Comparison of ENCODE assay signal across 1 cellular context in the genomic region with DNA sequence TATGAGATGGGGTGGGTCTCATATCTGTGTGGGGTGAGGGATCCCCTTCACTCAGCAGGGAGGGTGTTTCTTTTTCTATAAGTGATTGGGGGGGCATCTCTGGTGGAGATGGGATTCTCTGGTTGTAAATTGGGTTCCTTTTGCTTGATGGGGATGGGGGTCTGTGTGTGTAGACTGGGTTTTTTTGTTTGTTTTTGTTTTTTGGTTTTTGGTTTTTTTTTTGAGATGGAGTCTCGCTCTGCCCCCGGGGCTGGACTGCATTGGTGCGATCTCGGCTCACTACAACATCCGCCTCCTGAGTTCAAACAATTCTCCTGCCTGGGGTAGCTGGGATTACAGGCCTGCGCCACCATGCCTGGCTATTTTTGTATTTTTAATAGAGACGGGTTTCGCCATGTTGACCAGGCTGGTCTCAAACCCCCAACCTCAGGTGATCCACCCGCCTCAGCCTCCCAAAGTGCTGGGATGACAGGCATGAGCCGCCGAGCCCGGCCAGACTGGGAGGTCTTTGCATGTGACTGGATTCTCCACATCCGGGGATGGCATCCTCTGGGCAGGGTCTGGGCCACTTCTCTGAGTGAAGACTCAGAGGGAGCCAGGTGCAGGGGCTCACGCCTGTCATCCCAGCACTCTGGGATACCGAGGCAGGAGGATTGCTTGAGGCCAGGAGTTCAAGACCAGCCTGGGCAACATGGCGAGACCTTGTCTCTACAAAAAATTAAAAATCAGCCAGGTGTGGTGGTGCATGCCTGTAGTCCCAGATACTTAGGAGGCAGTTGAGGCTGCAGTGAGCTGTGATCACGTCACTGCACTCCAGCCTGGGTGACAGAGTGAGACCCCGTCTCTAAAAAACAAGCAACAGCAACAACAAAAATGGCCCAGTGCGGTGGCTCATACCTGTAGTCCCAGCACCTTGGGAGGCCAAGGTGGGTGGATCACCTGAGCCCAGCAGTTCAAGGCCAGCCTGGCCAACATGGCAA.
TF ChIP-seq lines count a peak whose summit lies in the region.

No MANE protein-coding gene starts in this region.

TF ChIP-seq in GM12878, 131 proteins besides CTCF, POLR2A, EP300 and RAD21:
- TF ChIP-seq, protein P1, sequence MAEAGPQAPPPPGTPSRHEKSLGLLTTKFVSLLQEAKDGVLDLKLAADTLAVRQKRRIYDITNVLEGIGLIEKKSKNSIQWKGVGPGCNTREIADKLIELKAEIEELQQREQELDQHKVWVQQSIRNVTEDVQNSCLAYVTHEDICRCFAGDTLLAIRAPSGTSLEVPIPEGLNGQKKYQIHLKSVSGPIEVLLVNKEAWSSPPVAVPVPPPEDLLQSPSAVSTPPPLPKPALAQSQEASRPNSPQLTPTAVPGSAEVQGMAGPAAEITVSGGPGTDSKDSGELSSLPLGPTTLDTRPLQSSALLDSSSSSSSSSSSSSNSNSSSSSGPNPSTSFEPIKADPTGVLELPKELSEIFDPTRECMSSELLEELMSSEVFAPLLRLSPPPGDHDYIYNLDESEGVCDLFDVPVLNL (IDR thresholded peaks at IDR 0.05; ENCODE audit: low read depth, low read length) = no peak
- TF ChIP-seq ZNF217 (IDR thresholded peaks at IDR 0.05) (no peak), ASH2L (IDR thresholded peaks at IDR 0.05; ENCODE audit: borderline replicate concordance, low read depth) (no peak), KAT2A (conservative IDR thresholded peaks at IDR 0.05; ENCODE audit: control insufficient read depth, low read depth, low read length) (no peak), MYC (IDR thresholded peaks at IDR 0.05; ENCODE audit: insufficient read depth, insufficient read length, insufficient replicate concordance, low read length, severe bottlenecking) (no peak), IKZF1 (conservative IDR thresholded peaks at IDR 0.05) (no peak), CREM (IDR thresholded peaks at IDR 0.05; ENCODE audit: low read depth) (no peak), PML (IDR thresholded peaks at IDR 0.05; ENCODE audit: low read length) (no peak), SIX5 (IDR thresholded peaks at IDR 0.05; ENCODE audit: low read depth, low read length, severe bottlenecking) (no peak), SIN3A (IDR thresholded peaks at IDR 0.05; ENCODE audit: low read depth, low read length) (no peak), SUPT20H (IDR thresholded peaks at IDR 0.05; ENCODE audit: borderline replicate concordance, control insufficient read depth, low read depth, low read length) (no peak), CHD4 (IDR thresholded peaks at IDR 0.05) (no peak), NBN (IDR thresholded peaks at IDR 0.05) (no peak), CBFB (IDR thresholded peaks at IDR 0.05; ENCODE audit: low read depth) (no peak), RELA (IDR thresholded peaks at IDR 0.05; ENCODE audit: borderline replicate concordance, partially characterized antibody) (no peak)
- TF ChIP-seq, protein P2, sequence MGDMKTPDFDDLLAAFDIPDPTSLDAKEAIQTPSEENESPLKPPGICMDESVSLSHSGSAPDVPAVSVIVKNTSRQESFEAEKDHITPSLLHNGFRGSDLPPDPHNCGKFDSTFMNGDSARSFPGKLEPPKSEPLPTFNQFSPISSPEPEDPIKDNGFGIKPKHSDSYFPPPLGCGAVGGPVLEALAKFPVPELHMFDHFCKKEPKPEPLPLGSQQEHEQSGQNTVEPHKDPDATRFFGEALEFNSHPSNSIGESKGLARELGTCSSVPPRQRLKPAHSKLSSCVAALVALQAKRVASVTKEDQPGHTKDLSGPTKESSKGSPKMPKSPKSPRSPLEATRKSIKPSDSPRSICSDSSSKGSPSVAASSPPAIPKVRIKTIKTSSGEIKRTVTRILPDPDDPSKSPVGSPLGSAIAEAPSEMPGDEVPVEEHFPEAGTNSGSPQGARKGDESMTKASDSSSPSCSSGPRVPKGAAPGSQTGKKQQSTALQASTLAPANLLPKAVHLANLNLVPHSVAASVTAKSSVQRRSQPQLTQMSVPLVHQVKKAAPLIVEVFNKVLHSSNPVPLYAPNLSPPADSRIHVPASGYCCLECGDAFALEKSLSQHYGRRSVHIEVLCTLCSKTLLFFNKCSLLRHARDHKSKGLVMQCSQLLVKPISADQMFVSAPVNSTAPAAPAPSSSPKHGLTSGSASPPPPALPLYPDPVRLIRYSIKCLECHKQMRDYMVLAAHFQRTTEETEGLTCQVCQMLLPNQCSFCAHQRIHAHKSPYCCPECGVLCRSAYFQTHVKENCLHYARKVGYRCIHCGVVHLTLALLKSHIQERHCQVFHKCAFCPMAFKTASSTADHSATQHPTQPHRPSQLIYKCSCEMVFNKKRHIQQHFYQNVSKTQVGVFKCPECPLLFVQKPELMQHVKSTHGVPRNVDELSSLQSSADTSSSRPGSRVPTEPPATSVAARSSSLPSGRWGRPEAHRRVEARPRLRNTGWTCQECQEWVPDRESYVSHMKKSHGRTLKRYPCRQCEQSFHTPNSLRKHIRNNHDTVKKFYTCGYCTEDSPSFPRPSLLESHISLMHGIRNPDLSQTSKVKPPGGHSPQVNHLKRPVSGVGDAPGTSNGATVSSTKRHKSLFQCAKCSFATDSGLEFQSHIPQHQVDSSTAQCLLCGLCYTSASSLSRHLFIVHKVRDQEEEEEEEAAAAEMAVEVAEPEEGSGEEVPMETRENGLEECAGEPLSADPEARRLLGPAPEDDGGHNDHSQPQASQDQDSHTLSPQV (IDR thresholded peaks at IDR 0.05) = no peak
- TF ChIP-seq, protein P3, sequence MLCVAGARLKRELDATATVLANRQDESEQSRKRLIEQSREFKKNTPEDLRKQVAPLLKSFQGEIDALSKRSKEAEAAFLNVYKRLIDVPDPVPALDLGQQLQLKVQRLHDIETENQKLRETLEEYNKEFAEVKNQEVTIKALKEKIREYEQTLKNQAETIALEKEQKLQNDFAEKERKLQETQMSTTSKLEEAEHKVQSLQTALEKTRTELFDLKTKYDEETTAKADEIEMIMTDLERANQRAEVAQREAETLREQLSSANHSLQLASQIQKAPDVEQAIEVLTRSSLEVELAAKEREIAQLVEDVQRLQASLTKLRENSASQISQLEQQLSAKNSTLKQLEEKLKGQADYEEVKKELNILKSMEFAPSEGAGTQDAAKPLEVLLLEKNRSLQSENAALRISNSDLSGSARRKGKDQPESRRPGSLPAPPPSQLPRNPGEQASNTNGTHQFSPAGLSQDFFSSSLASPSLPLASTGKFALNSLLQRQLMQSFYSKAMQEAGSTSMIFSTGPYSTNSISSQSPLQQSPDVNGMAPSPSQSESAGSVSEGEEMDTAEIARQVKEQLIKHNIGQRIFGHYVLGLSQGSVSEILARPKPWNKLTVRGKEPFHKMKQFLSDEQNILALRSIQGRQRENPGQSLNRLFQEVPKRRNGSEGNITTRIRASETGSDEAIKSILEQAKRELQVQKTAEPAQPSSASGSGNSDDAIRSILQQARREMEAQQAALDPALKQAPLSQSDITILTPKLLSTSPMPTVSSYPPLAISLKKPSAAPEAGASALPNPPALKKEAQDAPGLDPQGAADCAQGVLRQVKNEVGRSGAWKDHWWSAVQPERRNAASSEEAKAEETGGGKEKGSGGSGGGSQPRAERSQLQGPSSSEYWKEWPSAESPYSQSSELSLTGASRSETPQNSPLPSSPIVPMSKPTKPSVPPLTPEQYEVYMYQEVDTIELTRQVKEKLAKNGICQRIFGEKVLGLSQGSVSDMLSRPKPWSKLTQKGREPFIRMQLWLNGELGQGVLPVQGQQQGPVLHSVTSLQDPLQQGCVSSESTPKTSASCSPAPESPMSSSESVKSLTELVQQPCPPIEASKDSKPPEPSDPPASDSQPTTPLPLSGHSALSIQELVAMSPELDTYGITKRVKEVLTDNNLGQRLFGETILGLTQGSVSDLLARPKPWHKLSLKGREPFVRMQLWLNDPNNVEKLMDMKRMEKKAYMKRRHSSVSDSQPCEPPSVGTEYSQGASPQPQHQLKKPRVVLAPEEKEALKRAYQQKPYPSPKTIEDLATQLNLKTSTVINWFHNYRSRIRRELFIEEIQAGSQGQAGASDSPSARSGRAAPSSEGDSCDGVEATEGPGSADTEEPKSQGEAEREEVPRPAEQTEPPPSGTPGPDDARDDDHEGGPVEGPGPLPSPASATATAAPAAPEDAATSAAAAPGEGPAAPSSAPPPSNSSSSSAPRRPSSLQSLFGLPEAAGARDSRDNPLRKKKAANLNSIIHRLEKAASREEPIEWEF (IDR thresholded peaks at IDR 0.05; ENCODE audit: insufficient replicate concordance, low read depth, low read length) = no peak
TF ChIP-seq in GM12878: peak in this region for 0.
